14 cellular contexts compared by ENCODE assay signal in the genomic region with DNA sequence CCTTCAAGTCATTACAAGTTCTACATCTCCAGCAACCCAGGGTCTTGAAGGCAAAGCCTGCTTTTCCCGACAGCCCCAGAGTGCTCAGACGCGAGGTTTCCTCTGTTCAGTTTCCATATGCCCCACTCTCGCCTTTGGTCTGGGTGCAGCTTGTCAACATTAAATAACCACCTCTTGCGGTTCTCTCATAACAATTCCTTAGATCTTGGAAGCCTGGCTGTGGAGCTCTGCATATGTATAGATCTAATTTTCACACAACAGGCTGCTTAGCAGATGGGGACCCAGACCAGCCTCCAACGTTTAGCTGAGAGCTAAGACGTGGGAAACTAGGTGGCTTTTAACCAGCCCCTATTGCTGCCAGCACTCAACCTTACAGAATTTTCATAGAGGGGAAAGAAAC.
"Had no signal": no experiment of that assay in that cellular context is flagged by ENCODE, and none has a peak within 500 bp of the region (broad histone marks: within the 10 kb centered on the region; RNA-seq: fewer than 3 reads in every experiment).

No MANE protein-coding gene starts in this region.

- H3K27me3 ChIP-seq: body of pancreas, hepatocyte, vagina had no signal

- H2AFZ ChIP-seq: hepatocyte had no signal

- H3K36me3 ChIP-seq: vagina had no signal

- H3K4me2 ChIP-seq: hepatocyte had no signal

- H3K79me2 ChIP-seq: hepatocyte had no signal

- DNase-seq: activated naive CD4-positive, alpha-beta T cell; activated naive CD8-positive, alpha-beta T cell treated with anti-CD3 and anti-CD28 coated beads for 36 hours; activated T-cell treated with anti-CD3 and anti-CD28 coated beads for 4 hours; body of pancreas; caudate nucleus; effector memory CD8-positive, alpha-beta T cell; nephron progenitor cell; right cardiac atrium; stimulated activated naive CD8-positive, alpha-beta T cell treated with anti-CD3 and anti-CD28 coated beads, Interleukin-15, amount 100 ng/mL, for 72 hours; T1000; trophoblast cell had no signal

- ATAC-seq: body of pancreas; effector memory CD8-positive, alpha-beta T cell; right cardiac atrium; stimulated activated naive CD8-positive, alpha-beta T cell treated with anti-CD3 and anti-CD28 coated beads, Interleukin-15, amount 100 ng/mL, for 72 hours had no signal

- H3K4me3 ChIP-seq: body of pancreas, hepatocyte, lung, vagina had no signal

- H3K9me3 ChIP-seq: body of pancreas, vagina had no signal

- H3K27ac ChIP-seq: body of pancreas, hepatocyte, vagina had no signal

- H3K4me1 ChIP-seq: vagina had no signal
